ENCODE assay signal across 8 cellular contexts in genomic region chr16:84617068-84617630, GRCh38. TPM values are rescaled to one million over a fixed set of nuclear protein-coding genes. Genes with fewer than 3 reads are reported as not detected.
A peak's percentile ranks its signal among the peaks of the same experiment; 100 is the strongest.
DNase-seq lines count a peak whose midpoint lies in the region; ATAC-seq, FAIRE-seq and TF ChIP-seq lines count a peak whose summit lies in the region.

No MANE protein-coding gene starts in this region.

- no peak for DNase-seq in GM18507 (ENCODE audit: extremely low spot score, insufficient read length, low read depth)
- DNase-seq in RPMI8226 = peak; percentile 24
- peak; percentile 45 to 47 for DNase-seq in T47D (ENCODE audit: low read depth in 1 of 2, low spot score in 1 of 2)
- peak in 1 of 49 donors; percentile 57 for DNase-seq in substantia nigra (lab: John Stamatoyannopoulos, UW)
- no peak for DNase-seq in NCI-H510A (lab: John Stamatoyannopoulos, UW)
- DNase-seq in hippocampal formation (lab: John Stamatoyannopoulos, UW) = no peak

- H3K9ac ChIP-seq in liver (ENCODE audit: low read depth in 1 of 2, low read length in 2 of 2) = peak overlapping the region in 1 of 2 donors; percentile 72

- H3K27me3 ChIP-seq in liver (ENCODE audit: control insufficient read depth in 4 of 4, insufficient read depth in 4 of 4, low read length in 3 of 4) = no peaks in the 10 kb centered on the region

- peak overlapping the region; percentile 62 to 82 (median 64) for H3K4me3 ChIP-seq in liver (ENCODE audit: low read depth in 1 of 3, low read length in 3 of 3)

- peak; percentile 36 for FAIRE-seq in GM18507 (lab: Jason Lieb, UNC)

- peak; percentile 20 for ATAC-seq in HG02610 (IDR thresholded peaks at IDR 0.05; ENCODE audit: unreplicated experiment)

- TF ChIP-seq RAD21 in liver (IDR thresholded peaks at IDR 0.05) = no peak

- TF ChIP-seq CTCF in liver (IDR thresholded peaks at IDR 0.05; ENCODE audit: low read depth, low read length, missing input control) = no peak

- no peaks in the 10 kb centered on the region for H3K9me3 ChIP-seq in liver (ENCODE audit: control insufficient read depth in 4 of 4, low read length in 3 of 4)

- 6% methylated on average over 30 of the region's 30 CpGs for WGBS in liver

- H3K27ac ChIP-seq in liver (ENCODE audit: low read depth in 1 of 2, low read length in 2 of 2) = peak overlapping the region; percentile 36 to 46
- H3K27ac ChIP-seq in substantia nigra (ENCODE audit: low read depth, low read length, poor library complexity, severe bottlenecking) = peak overlapping the region; percentile 71

- in situ Hi-C loops in T47D (cut with HindIII; ENCODE audit: low pct_unique_long_range_greater_than_20kb, low sequenced_read_pairs) = no loop called here

- peaks cover 0 to 16% (median 5%) of the 10 kb centered on the region in 4 donors for H3K4me1 ChIP-seq in liver (ENCODE audit: control insufficient read depth in 4 of 4, insufficient read depth in 4 of 4, low read length in 3 of 4)

- no peaks in the 10 kb centered on the region for H3K36me3 ChIP-seq in liver (ENCODE audit: control insufficient read depth in 4 of 4, insufficient read depth in 3 of 4, low read depth in 1 of 4, low read length in 3 of 4)

TF ChIP-seq in liver, 16 proteins besides CTCF, POLR2A, EP300 and RAD21:
- no peak for TF ChIP-seq FOXA2 (IDR thresholded peaks at IDR 0.05)
- TF ChIP-seq TAF1 (conservative IDR thresholded peaks at IDR 0.05) = no peak
- no peak for TF ChIP-seq RXRA (IDR thresholded peaks at IDR 0.05)
- TF ChIP-seq GABPA (IDR thresholded peaks at IDR 0.05 in 1 of 2, conservative IDR thresholded peaks at IDR 0.05 in 1 of 2) = no peak
- no peak for TF ChIP-seq HNF4A (conservative IDR thresholded peaks at IDR 0.05)
- no peak for TF ChIP-seq SP1 (IDR thresholded peaks at IDR 0.05)
- TF ChIP-seq HNF4G (IDR thresholded peaks at IDR 0.05) = no peak
- TF ChIP-seq, protein P1, sequence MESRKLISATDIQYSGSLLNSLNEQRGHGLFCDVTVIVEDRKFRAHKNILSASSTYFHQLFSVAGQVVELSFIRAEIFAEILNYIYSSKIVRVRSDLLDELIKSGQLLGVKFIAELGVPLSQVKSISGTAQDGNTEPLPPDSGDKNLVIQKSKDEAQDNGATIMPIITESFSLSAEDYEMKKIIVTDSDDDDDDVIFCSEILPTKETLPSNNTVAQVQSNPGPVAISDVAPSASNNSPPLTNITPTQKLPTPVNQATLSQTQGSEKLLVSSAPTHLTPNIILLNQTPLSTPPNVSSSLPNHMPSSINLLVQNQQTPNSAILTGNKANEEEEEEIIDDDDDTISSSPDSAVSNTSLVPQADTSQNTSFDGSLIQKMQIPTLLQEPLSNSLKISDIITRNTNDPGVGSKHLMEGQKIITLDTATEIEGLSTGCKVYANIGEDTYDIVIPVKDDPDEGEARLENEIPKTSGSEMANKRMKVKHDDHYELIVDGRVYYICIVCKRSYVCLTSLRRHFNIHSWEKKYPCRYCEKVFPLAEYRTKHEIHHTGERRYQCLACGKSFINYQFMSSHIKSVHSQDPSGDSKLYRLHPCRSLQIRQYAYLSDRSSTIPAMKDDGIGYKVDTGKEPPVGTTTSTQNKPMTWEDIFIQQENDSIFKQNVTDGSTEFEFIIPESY (IDR thresholded peaks at IDR 0.05) = no peak
- TF ChIP-seq EGR1 (IDR thresholded peaks at IDR 0.05; ENCODE audit: low read depth in 2 of 2) = no peak
- no peak for TF ChIP-seq ATF3 (IDR thresholded peaks at IDR 0.05)
- TF ChIP-seq MAX (IDR thresholded peaks at IDR 0.05) = no peak

RNA-seq across cellular contexts. Expression of gene COTL1, which starts 0.7 kb away (rescaled TPM):
- total RNA-seq in liver = 10 to 100 TPM; 12.0 to 59.5 TPM
- 10 to 100 TPM; 12.9 to 33.0 TPM for polyA plus RNA-seq in liver

RNA-seq across cellular contexts. Expression of gene KLHL36, which starts 31.2 kb away (rescaled TPM):
- total RNA-seq in liver = 10 to 100 TPM; 20.9 to 53.6 TPM
- polyA plus RNA-seq in liver = 10 to 100 TPM; 11.5 to 12.9 TPM

Comparison
In these comparisons a context has a peak if more than half of its experiments do, and no peak if none do; other contexts are left out.
1. DNase-seq: peak in RPMI8226 (single experiment) and T47D (2 of 2); none in GM18507 (single experiment), NCI-H510A (single experiment) and hippocampal formation (0 of 2).